Comparison of ENCODE assay signal across 16 cellular contexts in genomic region chr16:64412578-64413280, GRCh38.
DNase-seq lines count a peak whose midpoint lies in the region; ATAC-seq and TF ChIP-seq lines count a peak whose summit lies in the region.
"Had no signal": no experiment of that assay in that cellular context is flagged by ENCODE, and none has a peak within 500 bp of the region (broad histone marks: within the 10 kb centered on the region; RNA-seq: fewer than 3 reads in every experiment).

No MANE protein-coding gene starts in this region.

- H4K20me1 ChIP-seq in smooth muscle cell (ENCODE audit: low read depth): no peaks in the 10 kb centered on the region

- H3K9me3 ChIP-seq in smooth muscle cell (replicated peaks; ENCODE audit: low read depth): no peaks in the 10 kb centered on the region
- H3K9me3 ChIP-seq: colonic mucosa had no signal

- no peaks in the 10 kb centered on the region for H3K4me1 ChIP-seq in smooth muscle cell (ENCODE audit: low read depth)
- H3K4me1 ChIP-seq: colonic mucosa had no signal

- WGBS in smooth muscle cell (ENCODE audit: low lambda C conversion rate): 68% methylated on average over 2 of the region's 2 CpGs

- no peaks in the 10 kb centered on the region for H3F3A ChIP-seq in smooth muscle cell (ENCODE audit: low read depth)

- no peaks in the 10 kb centered on the region for H3K79me2 ChIP-seq in smooth muscle cell (ENCODE audit: low read depth)

- no peak overlapping the region for H2AFZ ChIP-seq in smooth muscle cell (ENCODE audit: low read depth)

- peak overlapping the region; percentile 30 for H3K27ac ChIP-seq in smooth muscle cell (ENCODE audit: low read depth)
- H3K27ac ChIP-seq: C4-2B, colonic mucosa had no signal

- H3K27me3 ChIP-seq in smooth muscle cell (ENCODE audit: low read depth): no peaks in the 10 kb centered on the region
- H3K27me3 ChIP-seq: colonic mucosa had no signal

- peak overlapping the region; percentile 25 for H3K4me2 ChIP-seq in smooth muscle cell

- no peaks in the 10 kb centered on the region for H3K36me3 ChIP-seq in smooth muscle cell (ENCODE audit: low read depth)
- H3K36me3 ChIP-seq: colonic mucosa had no signal

- TF ChIP-seq CTCF in foreskin fibroblast (IDR thresholded peaks at IDR 0.05; ENCODE audit: low read depth, low read length) (no peak), smooth muscle cell (IDR thresholded peaks at IDR 0.05; ENCODE audit: borderline replicate concordance, insufficient read depth, poor library complexity, severe bottlenecking) (no peak)

- ATAC-seq in HG03521 (IDR thresholded peaks at IDR 0.05; ENCODE audit: unreplicated experiment): no peak
- ATAC-seq: T-cell had no signal

- peak; percentile 51 for DNase-seq in HCEC 1CT
- DNase-seq in amniotic epithelial cell (ENCODE audit: low read depth): peak; percentile 30
- DNase-seq in foreskin fibroblast: peak; percentile 62 to 69
- no peak for DNase-seq in smooth muscle cell (lab: John Stamatoyannopoulos, UW; ENCODE audit: unreplicated experiment)
- no peak for DNase-seq in T-helper 2 cell
- no peak for DNase-seq in NCI-H2171 treated with DMSO at 0.1 percent for 48 hours (lab: John Stamatoyannopoulos, UW)
- no peak for DNase-seq in SK-N-DZ (ENCODE audit: low spot score)
- DNase-seq: activated B cell treated with CpG ODN at 0.5 μM for 24 hours; activated CD8-positive, alpha-beta memory T cell treated with anti-CD3 and anti-CD28 coated beads, Interleukin-2, amount 50 U/mL, for 4 hours; colonic mucosa; NCI-H1092 treated with DMSO at 0.1 percent for 48 hours; NCI-H510A; OCI-M1; T-cell had no signal

- H3K4me3 ChIP-seq in foreskin fibroblast (ENCODE audit: low read depth in 1 of 2, low read length in 2 of 2): no peak overlapping the region
- no peak overlapping the region for H3K4me3 ChIP-seq in smooth muscle cell
- H3K4me3 ChIP-seq: colonic mucosa had no signal

- H3K9ac ChIP-seq in smooth muscle cell (ENCODE audit: low read depth): no peak overlapping the region

Comparison
In these comparisons a context has a peak if more than half of its experiments do, and no peak if none do; other contexts are left out.
1. DNase-seq: peak in HCEC 1CT (single experiment), amniotic epithelial cell (single experiment) and foreskin fibroblast (2 of 2); none in smooth muscle cell (single experiment), T-helper 2 cell (0 of 5), NCI-H2171 treated with DMSO at 0.1 percent for 48 hours (single experiment) and SK-N-DZ (single experiment).